Comparison of ENCODE assay signal across 9 cellular contexts in the genomic region with DNA sequence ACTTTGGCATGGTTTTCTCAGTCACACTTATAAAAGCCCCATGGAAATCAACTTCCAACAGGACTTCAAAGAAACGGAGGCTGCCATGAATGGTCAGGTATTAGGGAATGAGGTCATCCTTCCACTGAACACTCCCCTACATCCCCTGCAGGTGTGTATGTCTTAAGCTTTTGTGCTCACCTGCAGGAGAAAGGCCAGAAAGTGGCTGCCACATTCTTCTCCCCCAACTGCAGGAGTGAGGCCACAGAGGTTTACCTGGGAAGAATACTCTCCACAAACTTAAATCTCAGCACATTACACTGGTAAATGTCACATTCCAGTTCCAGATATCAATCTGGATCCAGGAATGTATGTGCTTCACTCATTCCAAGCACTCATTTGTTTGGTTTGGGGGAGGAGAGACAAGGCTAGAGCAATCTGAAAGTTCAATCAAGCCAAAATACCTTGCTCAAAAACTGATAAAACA. TPM values are rescaled to one million over a fixed set of nuclear protein-coding genes. Genes with fewer than 3 reads are reported as not detected.
A peak's percentile ranks its signal among the peaks of the same experiment; 100 is the strongest.
DNase-seq lines count a peak whose midpoint lies in the region; ATAC-seq and TF ChIP-seq lines count a peak whose summit lies in the region.
"Had no signal": no experiment of that assay in that cellular context is flagged by ENCODE, and none has a peak within 500 bp of the region (broad histone marks: within the 10 kb centered on the region; RNA-seq: fewer than 3 reads in every experiment).

No MANE protein-coding gene starts in this region.

- ATAC-seq in T-cell (replicated peaks in 1 of 4), result no peak

- POLR2A ChIA-PET in T-cell (lab: Charles Lee), result no interaction called here

- DNase-seq in T-helper 2 cell treated with Interferon-gamma antibody and Interleukin-4, amounts not matched to agents 5 μg/mL and 100 μg/mL, for 36 hours (ENCODE audit: low spot score), result no peak
- DNase-seq in T-helper 2 cell (no peak), T-cell (no peak), smooth muscle cell (lab: John Stamatoyannopoulos, UW; ENCODE audit: unreplicated experiment) (no peak), immature natural killer cell (no peak), DMS79 (lab: John Stamatoyannopoulos, UW) (no peak), lower leg skin (ENCODE audit: low spot score in 2 of 2) (no peak)
- DNase-seq: retina had no signal

- no peaks in the 10 kb centered on the region for H3K36me3 ChIP-seq in iPS-15b (ENCODE audit: control insufficient read depth, insufficient read depth, low read length)
- H3K36me3 ChIP-seq in smooth muscle cell (ENCODE audit: low read depth), result no peaks in the 10 kb centered on the region

- no peaks in the 10 kb centered on the region for H3K9me3 ChIP-seq in iPS-15b (ENCODE audit: control insufficient read depth, insufficient read depth, low read length)
- no peaks in the 10 kb centered on the region for H3K9me3 ChIP-seq in smooth muscle cell (replicated peaks; ENCODE audit: low read depth)

- TF ChIP-seq CTCF in smooth muscle cell (IDR thresholded peaks at IDR 0.05; ENCODE audit: borderline replicate concordance, insufficient read depth, poor library complexity, severe bottlenecking), result no peak
- no peak for TF ChIP-seq CTCF in lower leg skin (IDR thresholded peaks at IDR 0.05)

- CTCF ChIA-PET in T-cell (lab: Charles Lee), result interaction anchor here in 1 of 2 donors (1.5 to 2.2 kb wide), 2 partner anchors 23 to 82 kb away, joined by 3 to 13 read pairs; no protein-coding TSS in a partner anchor

- peaks cover 2% of the 10 kb centered on the region for H3K36me3 Mint-ChIP-seq in T-helper 2 cell treated with Interferon-gamma antibody and Interleukin-4, amounts not matched to agents 5 μg/mL and 100 μg/mL, for 36 hours (ENCODE audit: low read depth)
- H3K36me3 Mint-ChIP-seq in T-cell, result no peaks in the 10 kb centered on the region
- H3K36me3 Mint-ChIP-seq in immature natural killer cell, result no peaks in the 10 kb centered on the region

- peak overlapping the region; percentile 82 for H3K27ac ChIP-seq in smooth muscle cell (ENCODE audit: low read depth)

- peak overlapping the region; percentile 16 for H3K4me3 ChIP-seq in iPS-15b (ENCODE audit: low read depth, low read length)
- no peak overlapping the region for H3K4me3 ChIP-seq in smooth muscle cell
- no peak overlapping the region for H3K4me3 ChIP-seq in lower leg skin (ENCODE audit: low read depth, poor library complexity, severe bottlenecking)

- no peaks in the 10 kb centered on the region for H3K9me3 Mint-ChIP-seq in T-helper 2 cell treated with Interferon-gamma antibody and Interleukin-4, amounts not matched to agents 5 μg/mL and 100 μg/mL, for 36 hours
- H3K9me3 Mint-ChIP-seq in T-cell (no peaks in the 10 kb centered on the region), immature natural killer cell (peaks cover 0 to 2% (median 0%) of the 10 kb centered on the region in 6 donors)

- H3K27me3 ChIP-seq in iPS-15b (ENCODE audit: control insufficient read depth, insufficient read depth, low read length) (no peaks in the 10 kb centered on the region), smooth muscle cell (ENCODE audit: low read depth) (no peaks in the 10 kb centered on the region)

- no peaks in the 10 kb centered on the region for H3K27me3 Mint-ChIP-seq in T-helper 2 cell treated with Interferon-gamma antibody and Interleukin-4, amounts not matched to agents 5 μg/mL and 100 μg/mL, for 36 hours (ENCODE audit: low read depth)
- peaks cover 0 to 44% of the 10 kb centered on the region in 2 donors for H3K27me3 Mint-ChIP-seq in T-cell
- H3K27me3 Mint-ChIP-seq in immature natural killer cell (ENCODE audit: low read depth in 3 of 3), result peaks cover 2 to 12% (median 10%) of the 10 kb centered on the region in 3 donors

- intact Hi-C loops in lower leg skin (cut with DNase I; ENCODE audit: low total_unique reads), result no loop called here

- no peak for TF ChIP-seq POLR2A in lower leg skin (IDR thresholded peaks at IDR 0.05)

- peak overlapping the region; percentile 36 for H3K4me3 Mint-ChIP-seq in T-helper 2 cell treated with Interferon-gamma antibody and Interleukin-4, amounts not matched to agents 5 μg/mL and 100 μg/mL, for 36 hours
- peak overlapping the region in 2 of 3 donors; percentile 6 to 64 for H3K4me3 Mint-ChIP-seq in T-cell
- H3K4me3 Mint-ChIP-seq in immature natural killer cell, result no peak overlapping the region

- peaks cover 7% of the 10 kb centered on the region for H3F3A ChIP-seq in smooth muscle cell (ENCODE audit: low read depth)

- no peaks in the 10 kb centered on the region for H4K20me1 ChIP-seq in smooth muscle cell (ENCODE audit: low read depth)

- peaks cover 50% of the 10 kb centered on the region for H3K4me1 Mint-ChIP-seq in T-helper 2 cell treated with Interferon-gamma antibody and Interleukin-4, amounts not matched to agents 5 μg/mL and 100 μg/mL, for 36 hours (ENCODE audit: low read depth)
- H3K4me1 Mint-ChIP-seq in T-cell (peaks cover 72 to 84% (median 80%) of the 10 kb centered on the region in 3 donors), immature natural killer cell (peaks cover 57 to 64% of the 10 kb centered on the region in 2 donors)

- no peaks in the 10 kb centered on the region for H3K79me2 ChIP-seq in smooth muscle cell (ENCODE audit: low read depth)

- WGBS in smooth muscle cell (ENCODE audit: low lambda C conversion rate), result 60% methylated on average over 1 of the region's 1 CpG
- WGBS in lower leg skin, 2 donors, result 0 to 60% methylated on average over 1 of the region's 1 CpG

- peak overlapping the region; percentile 64 for H3K4me2 ChIP-seq in smooth muscle cell

- H3K4me1 ChIP-seq in iPS-15b (ENCODE audit: control insufficient read depth, insufficient read depth, low read length), result peaks cover 21% of the 10 kb centered on the region
- peaks cover 20% of the 10 kb centered on the region for H3K4me1 ChIP-seq in smooth muscle cell (ENCODE audit: low read depth)

- H3K9ac ChIP-seq in iPS-15b (ENCODE audit: low read depth, low read length), result peak overlapping the region; percentile 42
- H3K9ac ChIP-seq in smooth muscle cell (ENCODE audit: low read depth), result no peak overlapping the region

- H2AFZ ChIP-seq in smooth muscle cell (ENCODE audit: low read depth), result peak overlapping the region; percentile 88

- no peak overlapping the region for H3K27ac Mint-ChIP-seq in T-helper 2 cell treated with Interferon-gamma antibody and Interleukin-4, amounts not matched to agents 5 μg/mL and 100 μg/mL, for 36 hours
- H3K27ac Mint-ChIP-seq in T-cell (peak overlapping the region; percentile 94 to 99), immature natural killer cell (peak overlapping the region in 1 of 6 donors; percentile 19)

RNA-seq across cellular contexts. Expression of gene FAM9C, which starts 15.5 kb away (rescaled TPM):
- total RNA-seq in T-cell (not detected), smooth muscle cell (not detected in 2 replicates), lower leg skin (not detected)
- polyA plus RNA-seq in smooth muscle cell (not detected in 2 replicates), immature natural killer cell (not detected)

RNA-seq across cellular contexts. Expression of gene TMSB4X, which starts 54.0 kb away (rescaled TPM):
- 1,000 to 10,000 TPM; 5,030 to 6,201 (median 5,880) TPM for total RNA-seq in T-cell
- 9,386 and 9,721 TPM in 2 replicates for total RNA-seq in smooth muscle cell
- polyA plus RNA-seq in smooth muscle cell, result 11,762 and 12,637 TPM in 2 replicates
- polyA plus RNA-seq in immature natural killer cell, result over 10,000 TPM; 26,219 to 39,735 (median 28,691) TPM
- total RNA-seq in lower leg skin, result 1,000 to 10,000 TPM; 1,261 to 2,736 (median 1,532) TPM

Comparison
In these comparisons a context has a peak if more than half of its experiments do, and no peak if none do; other contexts are left out.
1. H3K4me3 Mint-ChIP-seq: peak in T-helper 2 cell treated with Interferon-gamma antibody and Interleukin-4, amounts not matched to agents 5 μg/mL and 100 μg/mL, for 36 hours (single experiment) and T-cell (2 of 3); none in immature natural killer cell (0 of 5).